ENCODE assay signal across 28 cellular contexts in the genomic region with DNA sequence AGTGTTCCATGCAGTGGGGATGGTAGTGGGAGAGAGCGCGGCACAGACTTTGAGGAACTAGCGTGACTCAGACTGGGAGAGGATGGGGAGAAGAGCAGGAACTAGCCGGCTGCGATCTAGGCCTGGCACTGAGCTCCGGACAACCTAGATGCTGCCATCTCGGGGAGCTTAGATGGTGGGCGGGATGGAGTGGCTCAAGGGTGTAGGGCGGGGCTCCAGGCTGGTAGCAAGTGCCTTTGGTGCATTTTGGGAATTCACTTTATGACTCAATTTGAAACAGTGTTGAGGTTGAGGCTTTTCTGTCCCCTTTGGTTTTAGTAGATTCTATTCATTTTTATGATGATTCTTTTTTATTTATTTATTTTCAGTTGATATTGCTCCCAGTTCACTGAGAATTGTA.
"Had no signal": no experiment of that assay in that cellular context is flagged by ENCODE, and none has a peak within 500 bp of the region (broad histone marks: within the 10 kb centered on the region; RNA-seq: fewer than 3 reads in every experiment).

No MANE protein-coding gene starts in this region.

- FAIRE-seq: pancreas had no signal

- H3K4me3 ChIP-seq: lower lobe of right lung, pancreas, right lobe of liver, smooth muscle cell, suprapubic skin, transverse colon had no signal

- H3K36me3 ChIP-seq: lower lobe of right lung, pancreas, right lobe of liver, suprapubic skin, transverse colon had no signal

- H3K4me3 Mint-ChIP-seq: endodermal cell; immature natural killer cell; naive thymus-derived CD8-positive, alpha-beta T cell; nephron progenitor cell; stimulated activated naive CD8-positive, alpha-beta T cell treated with anti-CD3 and anti-CD28 coated beads, Interleukin-15, amount 100 ng/mL, for 72 hours had no signal

- H3K27me3 ChIP-seq: foreskin keratinocyte, pancreas, right lobe of liver, transverse colon had no signal

- DNase-seq: cortex of kidney; effector CD8-positive, alpha-beta T cell; endodermal cell; foreskin keratinocyte; glutamatergic neuron; hypothalamus; immature natural killer cell; islet precursor cell; kidney glomerular epithelial cell; left colon; left ventricle myocardium superior; lower lobe of right lung; naive thymus-derived CD8-positive, alpha-beta T cell; nephron progenitor cell; pancreas; retina; right lobe of liver; stimulated activated CD4-positive, alpha-beta T cell treated with anti-CD3 and anti-CD28 coated beads, Interleukin-12 subunit alpha, Interleukin-12 subunit beta, amount 100 ng/mL, for 4 hours; stimulated activated CD4-positive, alpha-beta T cell treated with anti-CD3 and anti-CD28 coated beads, Interleukin-1b, Interleukin-23, amount 100 ng/mL, for 48 hours; stimulated activated CD4-positive, alpha-beta T cell treated with anti-CD3 and anti-CD28 coated beads, Interleukin-4, amount 100 ng/mL, for 1 hour; stimulated activated CD8-positive, alpha-beta memory T cell treated with anti-CD3 and anti-CD28 coated beads, Interleukin-4, amount 100 ng/mL, for 48 hours; stimulated activated naive CD4-positive, alpha-beta T cell; stimulated activated naive CD8-positive, alpha-beta T cell treated with anti-CD3 and anti-CD28 coated beads, Interleukin-15, amount 100 ng/mL, for 72 hours; transverse colon had no signal

- H3K27ac Mint-ChIP-seq: endodermal cell; immature natural killer cell; naive thymus-derived CD8-positive, alpha-beta T cell; nephron progenitor cell had no signal

- H3K36me3 Mint-ChIP-seq: immature natural killer cell; naive thymus-derived CD8-positive, alpha-beta T cell had no signal

- H3K9me3 ChIP-seq: lower lobe of right lung, pancreas, right lobe of liver, suprapubic skin, transverse colon had no signal

- H3K9me3 Mint-ChIP-seq: endodermal cell; naive thymus-derived CD8-positive, alpha-beta T cell; nephron progenitor cell; stimulated activated naive CD8-positive, alpha-beta T cell treated with anti-CD3 and anti-CD28 coated beads, Interleukin-15, amount 100 ng/mL, for 72 hours had no signal

- H3K27ac ChIP-seq: epithelial cell of prostate, foreskin keratinocyte, lower lobe of right lung, pancreas, right lobe of liver, suprapubic skin, transverse colon had no signal

- H3K4me1 ChIP-seq: foreskin keratinocyte, lower lobe of right lung, pancreas, suprapubic skin had no signal

- ATAC-seq: esophagus mucosa; foreskin keratinocyte; left colon; left ventricle myocardium superior; naive thymus-derived CD8-positive, alpha-beta T cell; pancreas; stimulated activated naive CD8-positive, alpha-beta T cell treated with anti-CD3 and anti-CD28 coated beads, Interleukin-15, amount 100 ng/mL, for 72 hours had no signal

- H3K4me1 Mint-ChIP-seq: immature natural killer cell; naive thymus-derived CD8-positive, alpha-beta T cell; stimulated activated naive CD8-positive, alpha-beta T cell treated with anti-CD3 and anti-CD28 coated beads, Interleukin-15, amount 100 ng/mL, for 72 hours had no signal
